In the genomic region with DNA sequence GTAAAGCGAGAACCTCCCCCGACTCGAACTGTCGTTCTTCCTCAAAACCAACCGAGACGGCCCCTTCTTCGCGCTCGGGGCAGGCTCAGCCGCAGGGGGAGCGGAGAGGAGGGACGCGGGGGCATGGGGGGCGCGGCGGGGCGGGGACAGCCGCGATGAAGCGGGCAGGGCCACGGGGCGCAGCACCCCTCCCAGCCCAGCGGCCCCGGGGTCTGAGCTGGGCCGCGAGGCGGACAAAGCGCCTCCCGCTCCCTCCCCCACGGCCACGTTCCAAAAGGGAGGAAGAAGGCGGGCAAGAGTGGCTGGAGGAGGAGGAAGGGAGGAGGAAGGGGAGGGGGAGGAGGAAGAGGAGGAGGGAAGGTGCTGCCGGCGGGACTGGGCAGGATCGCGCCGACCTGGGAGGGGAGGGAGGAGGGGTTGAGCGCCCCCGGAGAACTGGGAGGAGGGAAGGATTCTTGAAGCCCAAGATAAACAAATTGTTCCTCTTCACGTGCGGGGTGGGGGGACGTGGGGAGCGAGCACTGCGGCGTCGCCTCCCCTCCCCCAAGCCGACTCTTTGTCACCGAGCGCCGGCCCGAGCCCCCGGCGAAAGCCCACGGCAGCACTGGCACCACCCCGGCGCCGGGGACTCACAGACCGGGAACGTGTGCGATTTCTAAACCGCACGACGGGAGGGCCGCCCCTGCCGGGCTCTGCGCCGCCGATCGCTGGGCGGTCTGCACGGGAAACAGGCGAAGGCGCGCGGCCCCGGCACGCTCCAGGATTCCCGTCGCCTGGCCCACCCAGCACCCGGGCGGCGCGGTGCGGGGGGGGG, we compare ENCODE assay signal across 1 cellular context.
TF ChIP-seq lines count a peak whose summit lies in the region.

No MANE protein-coding gene starts in this region.

TF ChIP-seq in SK-N-SH, 30 proteins besides CTCF, POLR2A, EP300 and RAD21 (continued from another document):
- TF ChIP-seq, protein P1, sequence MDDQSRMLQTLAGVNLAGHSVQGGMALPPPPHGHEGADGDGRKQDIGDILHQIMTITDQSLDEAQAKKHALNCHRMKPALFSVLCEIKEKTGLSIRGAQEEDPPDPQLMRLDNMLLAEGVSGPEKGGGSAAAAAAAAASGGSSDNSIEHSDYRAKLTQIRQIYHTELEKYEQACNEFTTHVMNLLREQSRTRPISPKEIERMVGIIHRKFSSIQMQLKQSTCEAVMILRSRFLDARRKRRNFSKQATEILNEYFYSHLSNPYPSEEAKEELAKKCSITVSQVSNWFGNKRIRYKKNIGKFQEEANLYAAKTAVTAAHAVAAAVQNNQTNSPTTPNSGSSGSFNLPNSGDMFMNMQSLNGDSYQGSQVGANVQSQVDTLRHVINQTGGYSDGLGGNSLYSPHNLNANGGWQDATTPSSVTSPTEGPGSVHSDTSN (IDR thresholded peaks at IDR 0.05): peak; percentile 23
- TF ChIP-seq RXRA (IDR thresholded peaks at IDR 0.05; ENCODE audit: borderline replicate concordance, low read depth) (0 out of 2 replicates have a peak, but pooled peaks have one; percentile 20), GABPA (IDR thresholded peaks at IDR 0.05; ENCODE audit: low read depth) (peak; percentile 23), RCOR1 (IDR thresholded peaks at IDR 0.05; ENCODE audit: low read length) (no peak), ELF1 (IDR thresholded peaks at IDR 0.05) (no peak), TCF12 (IDR thresholded peaks at IDR 0.05) (no peak; the same call in 1 of the 2 replicates), CHD2 (IDR thresholded peaks at IDR 0.05; ENCODE audit: low read length, partially characterized antibody) (no peak), ZBTB33 (IDR thresholded peaks at IDR 0.05; ENCODE audit: borderline replicate concordance, low read depth) (no peak), USF1 (IDR thresholded peaks at IDR 0.05; ENCODE audit: borderline replicate concordance, low read depth) (peak; percentile 27; the same call in 1 of the 2 replicates), GATA2 (CRISPR knock-in tag; IDR thresholded peaks at IDR 0.05) (0 out of 2 replicates have a peak, but pooled peaks have one; percentile 19), POLR2AphosphoS5 (IDR thresholded peaks at IDR 0.05; ENCODE audit: low read depth, low read length) (peak; percentile 51), MAX (IDR thresholded peaks at IDR 0.05; ENCODE audit: low read depth) (peak; percentile 85), FOXJ3 (CRISPR knock-in tag; IDR thresholded peaks at IDR 0.05) (peak; percentile 68; the same call in 1 of the 2 replicates), EZH2phosphoT487 (IDR thresholded peaks at IDR 0.05; ENCODE audit: borderline replicate concordance, low read depth) (no peak), NFIC (IDR thresholded peaks at IDR 0.05; ENCODE audit: borderline replicate concordance) (peak; percentile 7; the same call in 1 of the 2 replicates), IRF3 (IDR thresholded peaks at IDR 0.05; ENCODE audit: low read depth, low read length) (no peak), SIN3A (IDR thresholded peaks at IDR 0.05; ENCODE audit: borderline replicate concordance, low read depth, low read length) (peak; percentile 21; the same call in 1 of the 2 replicates), FOSL2 (IDR thresholded peaks at IDR 0.05; ENCODE audit: borderline replicate concordance, low read depth) (peak; percentile 3; the same call in 1 of the 2 replicates), MXI1 (IDR thresholded peaks at IDR 0.05; ENCODE audit: low read depth, low read length) (peak; percentile 33), RFX5 (IDR thresholded peaks at IDR 0.05; ENCODE audit: low read length) (no peak), FOXM1 (IDR thresholded peaks at IDR 0.05; ENCODE audit: low read depth) (peak; percentile 25; the same call in 1 of the 2 replicates), SMC3 (IDR thresholded peaks at IDR 0.05; ENCODE audit: low read depth, low read length) (no peak), TAF1 (IDR thresholded peaks at IDR 0.05; ENCODE audit: borderline replicate concordance, low read depth, low read length) (peak; percentile 34; the same call in 1 of the 2 replicates), NRF1 (IDR thresholded peaks at IDR 0.05; ENCODE audit: low read depth, low read length) (no peak), MEF2A (IDR thresholded peaks at IDR 0.05; ENCODE audit: borderline replicate concordance, low read depth) (peak; percentile 29; the same call in 1 of the 2 replicates), TEAD4 (IDR thresholded peaks at IDR 0.05; ENCODE audit: borderline replicate concordance, insufficient read depth) (0 out of 2 replicates have a peak, but pooled peaks have one; percentile 12)
- TF ChIP-seq, protein P2, sequence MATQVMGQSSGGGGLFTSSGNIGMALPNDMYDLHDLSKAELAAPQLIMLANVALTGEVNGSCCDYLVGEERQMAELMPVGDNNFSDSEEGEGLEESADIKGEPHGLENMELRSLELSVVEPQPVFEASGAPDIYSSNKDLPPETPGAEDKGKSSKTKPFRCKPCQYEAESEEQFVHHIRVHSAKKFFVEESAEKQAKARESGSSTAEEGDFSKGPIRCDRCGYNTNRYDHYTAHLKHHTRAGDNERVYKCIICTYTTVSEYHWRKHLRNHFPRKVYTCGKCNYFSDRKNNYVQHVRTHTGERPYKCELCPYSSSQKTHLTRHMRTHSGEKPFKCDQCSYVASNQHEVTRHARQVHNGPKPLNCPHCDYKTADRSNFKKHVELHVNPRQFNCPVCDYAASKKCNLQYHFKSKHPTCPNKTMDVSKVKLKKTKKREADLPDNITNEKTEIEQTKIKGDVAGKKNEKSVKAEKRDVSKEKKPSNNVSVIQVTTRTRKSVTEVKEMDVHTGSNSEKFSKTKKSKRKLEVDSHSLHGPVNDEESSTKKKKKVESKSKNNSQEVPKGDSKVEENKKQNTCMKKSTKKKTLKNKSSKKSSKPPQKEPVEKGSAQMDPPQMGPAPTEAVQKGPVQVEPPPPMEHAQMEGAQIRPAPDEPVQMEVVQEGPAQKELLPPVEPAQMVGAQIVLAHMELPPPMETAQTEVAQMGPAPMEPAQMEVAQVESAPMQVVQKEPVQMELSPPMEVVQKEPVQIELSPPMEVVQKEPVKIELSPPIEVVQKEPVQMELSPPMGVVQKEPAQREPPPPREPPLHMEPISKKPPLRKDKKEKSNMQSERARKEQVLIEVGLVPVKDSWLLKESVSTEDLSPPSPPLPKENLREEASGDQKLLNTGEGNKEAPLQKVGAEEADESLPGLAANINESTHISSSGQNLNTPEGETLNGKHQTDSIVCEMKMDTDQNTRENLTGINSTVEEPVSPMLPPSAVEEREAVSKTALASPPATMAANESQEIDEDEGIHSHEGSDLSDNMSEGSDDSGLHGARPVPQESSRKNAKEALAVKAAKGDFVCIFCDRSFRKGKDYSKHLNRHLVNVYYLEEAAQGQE (IDR thresholded peaks at IDR 0.05; ENCODE audit: low read depth, low read length): peak; percentile 3; the same call in 1 of the 2 replicates
